In genomic region chr1:55612988-55613387, GRCh38 we compare ENCODE assay signal across 17 cellular contexts.
DNase-seq lines count a peak whose midpoint lies in the region; TF ChIP-seq lines count a peak whose summit lies in the region.
"Had no signal": no experiment of that assay in that cellular context is flagged by ENCODE, and none has a peak within 500 bp of the region (broad histone marks: within the 10 kb centered on the region; RNA-seq: fewer than 3 reads in every experiment).

No MANE protein-coding gene starts in this region.

- H3K9me3 ChIP-seq in osteoblast (ENCODE audit: low read depth, low read length) (no peaks in the 10 kb centered on the region), colonic mucosa (no peaks in the 10 kb centered on the region)

- H4K20me1 ChIP-seq in osteoblast (ENCODE audit: insufficient read depth, low read length) = no peaks in the 10 kb centered on the region

- H3K79me2 ChIP-seq in osteoblast (ENCODE audit: insufficient read depth, low read length) = no peaks in the 10 kb centered on the region

- H3K27ac ChIP-seq in osteoblast (ENCODE audit: low read depth, low read length) (peak overlapping the region; percentile 24), colonic mucosa (no peak overlapping the region)
- H3K27ac ChIP-seq: A549, HL-60 had no signal

- H3K4me1 ChIP-seq in osteoblast (ENCODE audit: insufficient read depth, low read length) = peaks cover 29% of the 10 kb centered on the region
- H3K4me1 ChIP-seq in colonic mucosa = no peaks in the 10 kb centered on the region
- H3K4me1 ChIP-seq: A549 had no signal

- no peaks in the 10 kb centered on the region for H3K27me3 ChIP-seq in osteoblast (ENCODE audit: insufficient read depth, low read length)
- H3K27me3 ChIP-seq in colonic mucosa = no peaks in the 10 kb centered on the region

- no peak overlapping the region for H3K9ac ChIP-seq in colonic mucosa (ENCODE audit: low read depth in 2 of 2, low read length in 2 of 2)

- TF ChIP-seq CTCF in AG10803 (conservative IDR thresholded peaks at IDR 0.05; ENCODE audit: low read length) = no peak
- no peak for TF ChIP-seq CTCF in astrocyte of the cerebellum (IDR thresholded peaks at IDR 0.05; ENCODE audit: low read depth, low read length, missing control alignments)
- no peak for TF ChIP-seq CTCF in osteoblast (IDR thresholded peaks at IDR 0.05; ENCODE audit: extremely low read depth, low read depth, low read length)
- no peak for TF ChIP-seq CTCF in colonic mucosa (IDR thresholded peaks at IDR 0.05)

- in situ Hi-C loops in astrocyte of the cerebellum (cut with HindIII; ENCODE audit: low sequenced_read_pairs) = loop anchor here (5.0 kb wide), 1 partner anchor 84 kb away; no protein-coding TSS in a partner anchor

- peak overlapping the region; percentile 33 for H2AFZ ChIP-seq in osteoblast (ENCODE audit: low read length)

- DNase-seq in AG10803 (ENCODE audit: low read depth) = peak; percentile 90
- peak; percentile 58 for DNase-seq in HS-27A (ENCODE audit: low read depth)
- peak; percentile 91 for DNase-seq in astrocyte of the cerebellum (ENCODE audit: low read depth)
- peak; percentile 44 for DNase-seq in osteoblast (ENCODE audit: insufficient read length, low spot score, missing footprints)
- DNase-seq in activated CD4-positive, alpha-beta T cell treated with anti-CD3 and anti-CD28 coated beads for 4 hours = no peak
- no peak for DNase-seq in colonic mucosa
- DNase-seq in GM19238 (ENCODE audit: insufficient read length, low spot score) = no peak
- DNase-seq: CD4-positive, alpha-beta T cell; H9; NCI-H1417 treated with DMSO at 0.1 percent for 48 hours; NCI-H1930; OCI-M1; RPMI8226; SIG-M5 had no signal

- intact Hi-C loops in colonic mucosa (cut with DNase I) = no loop called here

- H3K4me3 ChIP-seq in AG10803 (ENCODE audit: low read length) (no peak overlapping the region), astrocyte of the cerebellum (ENCODE audit: low read depth, low read length) (no peak overlapping the region), osteoblast (ENCODE audit: insufficient read depth, low read length) (no peak overlapping the region), colonic mucosa (no peak overlapping the region)
- H3K4me3 ChIP-seq: A549, K562 had no signal

- H3K36me3 ChIP-seq in osteoblast (ENCODE audit: insufficient read depth, low read length) = no peaks in the 10 kb centered on the region
- H3K36me3 ChIP-seq in colonic mucosa = no peaks in the 10 kb centered on the region

- H3K4me2 ChIP-seq in osteoblast (ENCODE audit: insufficient read depth, low read length) = peak overlapping the region; percentile 2
- H3K4me2 ChIP-seq: A549 had no signal

Comparison
In these comparisons a context has a peak if more than half of its experiments do, and no peak if none do; other contexts are left out.
1. DNase-seq: peak in AG10803 (single experiment), HS-27A (single experiment), astrocyte of the cerebellum (single experiment) and osteoblast (single experiment); none in activated CD4-positive, alpha-beta T cell treated with anti-CD3 and anti-CD28 coated beads for 4 hours (0 of 2), colonic mucosa (single experiment) and GM19238 (single experiment).